ENCODE assay signal across 21 cellular contexts in genomic region chr11:104462346-104462745, GRCh38.
DNase-seq lines count a peak whose midpoint lies in the region; ATAC-seq, FAIRE-seq and TF ChIP-seq lines count a peak whose summit lies in the region.
"Had no signal": no experiment of that assay in that cellular context is flagged by ENCODE, and none has a peak within 500 bp of the region (broad histone marks: within the 10 kb centered on the region; RNA-seq: fewer than 3 reads in every experiment).

No MANE protein-coding gene starts in this region.

- H3K36me3 Mint-ChIP-seq in activated naive CD4-positive, alpha-beta T cell treated with anti-CD3 and anti-CD28 coated beads, Interleukin-2, amount 50 U/mL, for 72 hours, result no peaks in the 10 kb centered on the region

- ATAC-seq in HG02759 (IDR thresholded peaks at IDR 0.05; ENCODE audit: unreplicated experiment), result no peak
- ATAC-seq in activated naive CD4-positive, alpha-beta T cell treated with anti-CD3 and anti-CD28 coated beads, Interleukin-2, amount 50 U/mL, for 72 hours, result no peak
- ATAC-seq: GM12878, HCT116, T-helper 17 cell had no signal

- no peaks in the 10 kb centered on the region for H3K27me3 ChIP-seq in MG63
- no peaks in the 10 kb centered on the region for H3K27me3 ChIP-seq in bronchial epithelial cell (ENCODE audit: control insufficient read depth, insufficient read depth, low read length)
- H3K27me3 ChIP-seq: uterus had no signal

- H3K27ac Mint-ChIP-seq in activated naive CD4-positive, alpha-beta T cell treated with anti-CD3 and anti-CD28 coated beads, Interleukin-2, amount 50 U/mL, for 72 hours, result no peak overlapping the region
- H3K27ac Mint-ChIP-seq: activated naive CD4-positive, alpha-beta T cell treated with anti-CD3 and anti-CD28 coated beads for 36 hours; T-helper 17 cell had no signal

- DNase-seq in DMS53 treated with DMSO at 0.1 percent for 48 hours (lab: John Stamatoyannopoulos, UW; ENCODE audit: unreplicated experiment) (peak; percentile 75), MG63 (peak; percentile 7), bronchial epithelial cell (ENCODE audit: low read depth) (peak; percentile 78), occipital lobe (lab: John Stamatoyannopoulos, UW) (peak; percentile 2), GM10266 (ENCODE audit: extremely low spot score) (no peak)
- DNase-seq in activated naive CD4-positive, alpha-beta T cell treated with anti-CD3 and anti-CD28 coated beads, Interleukin-2, amount 50 U/mL, for 72 hours (ENCODE audit: low spot score in 2 of 2), result no peak
- DNase-seq: activated CD4-positive, alpha-beta T cell treated with anti-CD3 and anti-CD28 coated beads for 1 hour; activated CD8-positive, alpha-beta memory T cell treated with anti-CD3 and anti-CD28 coated beads, Interleukin-2, amount 50 U/mL, for 48 hours; activated naive CD4-positive, alpha-beta T cell treated with anti-CD3 and anti-CD28 coated beads for 36 hours; central memory CD4-positive, alpha-beta T cell; glutamatergic neuron; NCI-H1694 treated with DMSO at 0.1 percent for 48 hours; NCI-H82; stimulated activated naive CD4-positive, alpha-beta T cell; T-helper 17 cell had no signal

- H3K36me3 ChIP-seq in MG63, result no peaks in the 10 kb centered on the region
- no peaks in the 10 kb centered on the region for H3K36me3 ChIP-seq in bronchial epithelial cell (ENCODE audit: control insufficient read depth, insufficient read depth, low read length)
- H3K36me3 ChIP-seq: uterus had no signal

- FAIRE-seq in bronchial epithelial cell (lab: Jason Lieb, UNC), result peak; percentile 18
- FAIRE-seq: GM12878, islet of Langerhans had no signal

- no peak overlapping the region for H3K4me3 ChIP-seq in MG63
- H3K4me3 ChIP-seq in bronchial epithelial cell (ENCODE audit: low read depth, low read length), result no peak overlapping the region
- H3K4me3 ChIP-seq: GM12878, skin epidermis, uterus had no signal

- no peaks in the 10 kb centered on the region for H3K9me3 Mint-ChIP-seq in activated naive CD4-positive, alpha-beta T cell treated with anti-CD3 and anti-CD28 coated beads, Interleukin-2, amount 50 U/mL, for 72 hours
- H3K9me3 Mint-ChIP-seq: activated naive CD4-positive, alpha-beta T cell treated with anti-CD3 and anti-CD28 coated beads for 36 hours had no signal

- H3K9me3 ChIP-seq in MG63, result no peaks in the 10 kb centered on the region
- H3K9me3 ChIP-seq: uterus had no signal

- TF ChIP-seq CTCF in bronchial epithelial cell (IDR thresholded peaks at IDR 0.05; ENCODE audit: insufficient read depth, low read length, severe bottlenecking) (no peak), GM10266 (IDR thresholded peaks at IDR 0.05; ENCODE audit: control insufficient read depth, insufficient read depth, low read depth, missing control alignments) (no peak)

Comparison
In these comparisons a context has a peak if more than half of its experiments do, and no peak if none do; other contexts are left out.
1. DNase-seq: peak in DMS53 treated with DMSO at 0.1 percent for 48 hours (single experiment), MG63 (single experiment), bronchial epithelial cell (single experiment) and occipital lobe (single experiment); none in activated naive CD4-positive, alpha-beta T cell treated with anti-CD3 and anti-CD28 coated beads, Interleukin-2, amount 50 U/mL, for 72 hours (0 of 2) and GM10266 (single experiment).